In the genomic region with DNA sequence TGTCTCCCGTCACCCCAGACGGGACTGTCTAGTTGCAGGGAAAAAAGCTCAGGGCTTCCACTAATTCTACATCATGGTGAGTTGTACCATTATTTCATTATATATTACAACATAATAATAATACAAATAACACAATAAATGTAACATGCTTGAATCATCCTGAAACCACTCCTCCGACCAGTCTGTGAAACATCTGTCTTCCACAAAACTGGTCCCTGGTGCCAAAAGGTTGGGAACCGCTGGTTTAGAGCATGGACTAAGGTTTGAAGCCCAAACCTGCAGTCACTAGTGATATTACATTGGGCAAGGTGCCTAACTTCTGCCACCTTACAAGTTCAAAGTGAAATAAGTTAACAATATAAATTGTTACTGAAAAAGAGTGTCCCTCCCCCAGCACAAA, we compare ENCODE assay signal across 21 cellular contexts.
DNase-seq lines count a peak whose midpoint lies in the region; ATAC-seq, FAIRE-seq and TF ChIP-seq lines count a peak whose summit lies in the region.
"Had no signal": no experiment of that assay in that cellular context is flagged by ENCODE, and none has a peak within 500 bp of the region (broad histone marks: within the 10 kb centered on the region; RNA-seq: fewer than 3 reads in every experiment).

No MANE protein-coding gene starts in this region.

- no peak overlapping the region for H2BK20ac ChIP-seq in IMR-90 (ENCODE audit: low read depth, low read length)

- H4K5ac ChIP-seq in IMR-90 (ENCODE audit: low read depth, low read length), result no peak overlapping the region

- no peak overlapping the region for H3K23ac ChIP-seq in IMR-90 (ENCODE audit: low read depth, low read length)

- no peak for FAIRE-seq in A549 (lab: Jason Lieb, UNC)
- FAIRE-seq: GM12892, GM18507 had no signal

- H3K9ac ChIP-seq in IMR-90 (ENCODE audit: low read depth, low read length), result no peak overlapping the region

- H3K4me3 ChIP-seq in A549 (no peak overlapping the region), IMR-90 (ENCODE audit: insufficient read depth, low read depth, low read length) (no peak overlapping the region), brain microvascular endothelial cell (ENCODE audit: low read depth, low read length) (no peak overlapping the region), gastroesophageal sphincter (no peak overlapping the region)
- H3K4me3 ChIP-seq: GM23338, K562, SJCRH30 had no signal

- no peaks in the 10 kb centered on the region for H4K20me1 ChIP-seq in IMR-90 (ENCODE audit: insufficient read depth, low read length)

- no peak for TF ChIP-seq EP300 in A549 (IDR thresholded peaks at IDR 0.05)
- no peak for TF ChIP-seq EP300 in gastroesophageal sphincter (IDR thresholded peaks at IDR 0.05)

- peak overlapping the region; percentile 35; the same call in 1 of the 2 replicates for H3K18ac ChIP-seq in IMR-90 (ENCODE audit: low read depth, low read length)

- WGBS in A549 (ENCODE audit: missing lambda C conversion rate), result 90% methylated on average over 4 of the region's 4 CpGs
- WGBS in IMR-90 (ENCODE audit: extremely low coverage in 2 of 2, insufficient read length in 1 of 2), 2 experiments, result no CpG with 5 or more reads among the region's 4 CpGs
- 71 to 73% methylated on average over 1 to 4 of the region's 4 CpGs for WGBS in gastroesophageal sphincter (ENCODE audit: low coverage in 1 of 2), 2 donors

- TF ChIP-seq POLR2A in A549 (IDR thresholded peaks at IDR 0.05; ENCODE audit: low read length), result no peak
- no peak for TF ChIP-seq POLR2A in IMR-90 (IDR thresholded peaks at IDR 0.05; ENCODE audit: low read depth, low read length)
- no peak for TF ChIP-seq POLR2A in gastroesophageal sphincter (IDR thresholded peaks at IDR 0.05)

- H3K36me3 Mint-ChIP-seq in nephron progenitor cell (ENCODE audit: low read depth), result peaks cover 30% of the 10 kb centered on the region
- H3K36me3 Mint-ChIP-seq in endothelial cell (ENCODE audit: low read depth, unreplicated experiment), result no peaks in the 10 kb centered on the region

- H3K27ac Mint-ChIP-seq in nephron progenitor cell (peak overlapping the region; percentile 31), endothelial cell (ENCODE audit: unreplicated experiment) (no peak overlapping the region)
- H3K27ac Mint-ChIP-seq: GM23338 had no signal

- TF ChIP-seq CTCF in A549 (IDR thresholded peaks at IDR 0.05) (no peak), IMR-90 (conservative IDR thresholded peaks at IDR 0.05; ENCODE audit: low read depth, low read length) (no peak), brain microvascular endothelial cell (IDR thresholded peaks at IDR 0.05; ENCODE audit: low read depth, low read length, missing control alignments) (no peak), nephron progenitor cell (IDR thresholded peaks at IDR 0.05) (no peak), endothelial cell (IDR thresholded peaks at IDR 0.05; ENCODE audit: unreplicated experiment) (no peak), gastroesophageal sphincter (IDR thresholded peaks at IDR 0.05) (no peak)

- no peak overlapping the region for H3K56ac ChIP-seq in IMR-90 (ENCODE audit: extremely low read depth, insufficient read depth, low read length)

- no peak overlapping the region for H4K91ac ChIP-seq in IMR-90 (ENCODE audit: insufficient read depth, low read depth, low read length)

- no peak overlapping the region for H2AK9ac ChIP-seq in IMR-90 (replicated peaks; ENCODE audit: low read depth, low read length, poor library complexity)

- H3K4me2 ChIP-seq in A549, result peak overlapping the region; percentile 38; the same call in 2 of the 3 replicates
- no peak overlapping the region for H3K4me2 ChIP-seq in IMR-90 (ENCODE audit: low read depth, low read length)
- H3K4me2 ChIP-seq: GM23338 had no signal

- in situ Hi-C loops in IMR-90 (cut with MboI; ENCODE audit: low sequenced_read_pairs) (no loop called here), brain microvascular endothelial cell (cut with HindIII; ENCODE audit: low pct_ligation_motif_present, low sequenced_read_pairs) (no loop called here)

- H3K9me1 ChIP-seq in IMR-90 (ENCODE audit: insufficient read depth, low read length), result no peaks in the 10 kb centered on the region; the same call in 1 of the 2 replicates

- H3K9me3 ChIP-seq in A549 (no peaks in the 10 kb centered on the region), IMR-90 (ENCODE audit: control insufficient read depth, insufficient read depth, low read length) (no peaks in the 10 kb centered on the region), gastroesophageal sphincter (peaks cover 0 to 3% (median 0%) of the 10 kb centered on the region in 3 donors)
- H3K9me3 ChIP-seq: SJCRH30 had no signal

- no peak overlapping the region for H2BK120ac ChIP-seq in IMR-90 (ENCODE audit: low read depth, low read length)

- TF ChIP-seq RAD21 in A549 (conservative IDR thresholded peaks at IDR 0.05 in 1 of 2, IDR thresholded peaks at IDR 0.05 in 1 of 2) (no peak), IMR-90 (IDR thresholded peaks at IDR 0.05; ENCODE audit: low read length) (no peak)

- H3K27me3 Mint-ChIP-seq in nephron progenitor cell (ENCODE audit: low read depth, poor library complexity), result peaks cover 4% of the 10 kb centered on the region
- peaks cover 1% of the 10 kb centered on the region for H3K27me3 Mint-ChIP-seq in endothelial cell (ENCODE audit: unreplicated experiment)

- DNase-seq in A549 (ENCODE audit: low read depth in 1 of 2, low spot score in 1 of 2) (no peak), IMR-90 (peak; percentile 29), brain microvascular endothelial cell (peak; percentile 4), nephron progenitor cell (no peak), endothelial cell (ENCODE audit: low spot score) (no peak), NCI-H524 (lab: John Stamatoyannopoulos, UW) (no peak)
- DNase-seq: C1 segment of cervical spinal cord, DMS79, MV-4-11, NCI-H1694 treated with DMSO at 0.1 percent for 48 hours, NCI-H2107, NCI-H2227 treated with DMSO at 0.1 percent for 48 hours, NCI-H524 treated with DMSO at 0.1 percent for 48 hours, RPMI8226 had no signal

- dilution Hi-C loops in IMR-90 (cut with HindIII; ENCODE audit: low sequenced_read_pairs, unreplicated experiment), result no loop called here

- H3K4me1 Mint-ChIP-seq in nephron progenitor cell (peaks cover 17% of the 10 kb centered on the region), endothelial cell (ENCODE audit: unreplicated experiment) (no peaks in the 10 kb centered on the region)

- H3K27ac ChIP-seq in A549, result no peak overlapping the region
- H3K27ac ChIP-seq in IMR-90 (ENCODE audit: insufficient read depth, low read length), result no peak overlapping the region
- no peak overlapping the region for H3K27ac ChIP-seq in brain microvascular endothelial cell
- no peak overlapping the region for H3K27ac ChIP-seq in gastroesophageal sphincter
- H3K27ac ChIP-seq: SJCRH30 had no signal

- no peak overlapping the region for H2BK5ac ChIP-seq in IMR-90 (ENCODE audit: low read depth, low read length, poor library complexity, severe bottlenecking)

- no peak overlapping the region for H4K8ac ChIP-seq in IMR-90 (ENCODE audit: low read depth in 2 of 2, low read length in 2 of 2)

- no peak overlapping the region; the same call in 1 of the 2 replicates for H3K4ac ChIP-seq in IMR-90 (ENCODE audit: low read depth, low read length)

- H2BK15ac ChIP-seq in IMR-90 (ENCODE audit: low read depth, low read length), result no peak overlapping the region

- H3K4me3 Mint-ChIP-seq in nephron progenitor cell (no peak overlapping the region), endothelial cell (ENCODE audit: unreplicated experiment) (no peak overlapping the region)
- H3K4me3 Mint-ChIP-seq: GM23338 had no signal

- H3K14ac ChIP-seq in IMR-90 (replicated peaks; ENCODE audit: low read depth, low read length), result no peak overlapping the region

- H3K27me3 ChIP-seq in IMR-90 (ENCODE audit: control insufficient read depth, insufficient read depth, low read length) (no peaks in the 10 kb centered on the region), brain microvascular endothelial cell (replicated peaks) (no peaks in the 10 kb centered on the region), gastroesophageal sphincter (no peaks in the 10 kb centered on the region)
- H3K27me3 ChIP-seq: SJCRH30 had no signal

- peaks cover 8 to 15% of the 10 kb centered on the region in 2 experiments; a peak in 2 of 4 replicates for H3K79me1 ChIP-seq in IMR-90 (ENCODE audit: low read depth in 1 of 2, low read length in 2 of 2)

- ATAC-seq in A549, result no peak
- ATAC-seq in IMR-90 (ENCODE audit: low read depth), result peak; percentile 35; the same call in 1 of the 2 replicates
- ATAC-seq in gastroesophageal sphincter, result no peak
- ATAC-seq: HCT116, K562 had no signal

- H2AK5ac ChIP-seq in IMR-90 (ENCODE audit: low read depth, low read length), result no peak overlapping the region

- BruUV-seq in IMR-90 (replicated peaks; lab: Mats Ljungman, UMichigan), result no TSS peak

- CTCF ChIA-PET in A549 (lab: Yijun Ruan, JAX), result no interaction called here
- CTCF ChIA-PET in IMR-90 (lab: Yijun Ruan, JAX), result no interaction called here

- H3K36me3 ChIP-seq in IMR-90 (ENCODE audit: control insufficient read depth, insufficient read depth, low read length), result no peaks in the 10 kb centered on the region
- no peaks in the 10 kb centered on the region for H3K36me3 ChIP-seq in brain microvascular endothelial cell (replicated peaks)
- no peaks in the 10 kb centered on the region for H3K36me3 ChIP-seq in gastroesophageal sphincter
- H3K36me3 ChIP-seq: SJCRH30 had no signal

- H3K9me3 Mint-ChIP-seq in nephron progenitor cell (peaks cover 22% of the 10 kb centered on the region), endothelial cell (ENCODE audit: unreplicated experiment) (no peaks in the 10 kb centered on the region)
- H3K9me3 Mint-ChIP-seq: GM23338 had no signal

- intact Hi-C loops in IMR-90 (cut with micrococcal nuclease), result no loop called here

- POLR2A ChIA-PET in A549 (lab: Yijun Ruan, JAX), result no interaction called here
- POLR2A ChIA-PET in IMR-90 (lab: Charles Lee; ENCODE audit: unreplicated experiment), result no interaction called here

- peaks cover 15% of the 10 kb centered on the region for H3K4me1 ChIP-seq in A549
- H3K4me1 ChIP-seq in IMR-90 (ENCODE audit: control insufficient read depth, insufficient read depth, low read length), result peaks cover 12% of the 10 kb centered on the region
- H3K4me1 ChIP-seq in gastroesophageal sphincter, result no peaks in the 10 kb centered on the region

- H2AFZ ChIP-seq in IMR-90 (replicated peaks; ENCODE audit: low read length, poor library complexity), result no peak overlapping the region
- H2AFZ ChIP-seq: GM23338 had no signal

TF ChIP-seq in A549, 52 proteins besides CTCF, POLR2A, EP300 and RAD21 (continues in another document):
- no peak for TF ChIP-seq CBX2 (IDR thresholded peaks at IDR 0.05; ENCODE audit: borderline replicate concordance, low read depth)

TF ChIP-seq in IMR-90, 13 proteins besides CTCF, POLR2A, EP300 and RAD21 (continues in another document):
- TF ChIP-seq RCOR1 (IDR thresholded peaks at IDR 0.05; ENCODE audit: insufficient replicate concordance, low read length), result no peak
- TF ChIP-seq CEBPB (IDR thresholded peaks at IDR 0.05; ENCODE audit: low read depth, low read length), result no peak
- TF ChIP-seq MAFK (IDR thresholded peaks at IDR 0.05; ENCODE audit: low read depth, low read length), result no peak
- TF ChIP-seq BHLHE40 (IDR thresholded peaks at IDR 0.05; ENCODE audit: low read depth, low read length), result no peak
- no peak for TF ChIP-seq CHD1 (IDR thresholded peaks at IDR 0.05; ENCODE audit: low read depth, low read length)
- no peak for TF ChIP-seq MAZ (IDR thresholded peaks at IDR 0.05; ENCODE audit: borderline replicate concordance, low read depth, low read length)
- no peak for TF ChIP-seq SMC3 (IDR thresholded peaks at IDR 0.05; ENCODE audit: low read depth, low read length)

Comparison
In these comparisons a context has a peak if more than half of its experiments do, and no peak if none do; other contexts are left out.
1. DNase-seq: peak in IMR-90 (single experiment) and brain microvascular endothelial cell (single experiment); none in A549 (0 of 2), nephron progenitor cell (single experiment), endothelial cell (single experiment) and NCI-H524 (0 of 2).